18 cellular contexts compared by ENCODE assay signal in the genomic region with DNA sequence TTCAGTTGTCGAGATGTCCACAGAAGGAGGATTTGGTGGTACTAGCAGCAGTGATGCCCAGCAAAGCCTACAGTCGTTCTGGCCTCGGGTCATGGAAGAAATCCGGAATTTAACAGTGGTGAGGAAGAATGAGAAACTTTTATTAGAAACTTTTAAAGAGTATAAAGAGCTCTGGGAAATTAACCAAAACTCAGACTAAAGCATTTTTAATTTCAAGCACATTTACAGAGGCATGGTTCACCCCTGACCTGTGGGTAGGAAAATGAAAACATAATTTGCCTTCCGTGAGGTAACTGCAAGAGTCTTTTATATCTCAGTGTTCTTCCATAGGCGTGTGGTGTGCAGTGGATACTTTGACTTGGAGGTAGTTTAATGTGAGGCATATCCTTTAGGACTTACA.
"Had no signal": no experiment of that assay in that cellular context is flagged by ENCODE, and none has a peak within 500 bp of the region (broad histone marks: within the 10 kb centered on the region; RNA-seq: fewer than 3 reads in every experiment).

No MANE protein-coding gene starts in this region.

- H3K27ac ChIP-seq: body of pancreas had no signal

- H3K27ac Mint-ChIP-seq: activated naive CD8-positive, alpha-beta T cell had no signal

- H3K27me3 ChIP-seq: body of pancreas, right atrium auricular region, tibial artery had no signal

- DNase-seq: activated CD4-positive, alpha-beta T cell treated with anti-CD3 and anti-CD28 coated beads for 1 hour; activated CD4-positive, alpha-beta T cell treated with anti-CD3 and anti-CD28 coated beads, Interleukin-2, amount 50 U/mL, for 48 hours; activated gamma-delta T cell; amniotic stem cell; body of pancreas; cerebellar nuclear complex; effector CD8-positive, alpha-beta T cell; left cardiac atrium; natural killer cell; nucleus accumbens; SHP77 treated with DMSO at 0.1 percent for 48 hours; small intestine; stimulated activated CD4-positive, alpha-beta T cell treated with anti-CD3 and anti-CD28 coated beads, Interleukin-4, amount 100 ng/mL, for 24 hours; stimulated activated naive CD4-positive, alpha-beta T cell; tibial artery had no signal

- H3K27me3 Mint-ChIP-seq: activated naive CD8-positive, alpha-beta T cell had no signal

- H3K9me3 ChIP-seq: body of pancreas, right atrium auricular region, tibial artery had no signal

- H3K4me3 ChIP-seq: body of pancreas, lung, right atrium auricular region, tibial artery had no signal

- ATAC-seq: body of pancreas, left cardiac atrium, natural killer cell had no signal

- H3K9me3 Mint-ChIP-seq: natural killer cell had no signal

- H3K4me3 Mint-ChIP-seq: activated naive CD8-positive, alpha-beta T cell; natural killer cell had no signal
